29 cellular contexts compared by ENCODE assay signal in genomic region chr2:33011406-33011805, GRCh38.
"Had no signal": no experiment of that assay in that cellular context is flagged by ENCODE, and none has a peak within 500 bp of the region (broad histone marks: within the 10 kb centered on the region; RNA-seq: fewer than 3 reads in every experiment).

No MANE protein-coding gene starts in this region.

- ATAC-seq: activated T-helper 17 cell treated with anti-CD3 and anti-CD28 coated beads, Interleukin-2, amount 50 U/mL, for 72 hours; K562 had no signal

- H3K27ac ChIP-seq: VCaP had no signal

- H3K9me3 Mint-ChIP-seq: activated B cell treated with CpG ODN at 0.5 μM for 24 hours; activated CD4-positive, alpha-beta memory T cell treated with anti-CD3 and anti-CD28 coated beads for 36 hours; activated naive CD8-positive, alpha-beta T cell treated with anti-CD3 and anti-CD28 coated beads for 36 hours; activated T-helper 17 cell treated with anti-CD3 and anti-CD28 coated beads, Interleukin-2, amount 50 U/mL, for 72 hours; T-helper 1 cell treated with Interleukin-12 subunit alpha and Interleukin-12 subunit beta and Interleukin-4 antibody, amounts not matched to agents 30 μg/mL and 1 μg/mL, for 36 hours; T-helper 2 cell treated with Interferon-gamma antibody and Interleukin-4, amounts not matched to agents 5 μg/mL and 100 μg/mL, for 36 hours had no signal

- H2AFZ ChIP-seq: PC-9 had no signal

- H3K27ac Mint-ChIP-seq: activated B cell treated with CpG ODN at 0.5 μM for 24 hours; activated CD4-positive, alpha-beta memory T cell treated with anti-CD3 and anti-CD28 coated beads for 36 hours; activated naive CD8-positive, alpha-beta T cell treated with anti-CD3 and anti-CD28 coated beads for 36 hours; activated T-helper 17 cell treated with anti-CD3 and anti-CD28 coated beads, Interleukin-2, amount 50 U/mL, for 72 hours; T-helper 1 cell treated with Interleukin-12 subunit alpha and Interleukin-12 subunit beta and Interleukin-4 antibody, amounts not matched to agents 30 μg/mL and 1 μg/mL, for 36 hours; T-helper 2 cell treated with Interferon-gamma antibody and Interleukin-4, amounts not matched to agents 5 μg/mL and 100 μg/mL, for 36 hours had no signal

- H3K4me2 ChIP-seq: PC-9 had no signal

- H3K27me3 Mint-ChIP-seq: activated B cell treated with CpG ODN at 0.5 μM for 24 hours had no signal

- H3K4me3 Mint-ChIP-seq: activated B cell treated with CpG ODN at 0.5 μM for 24 hours; activated CD4-positive, alpha-beta memory T cell treated with anti-CD3 and anti-CD28 coated beads for 36 hours; activated naive CD8-positive, alpha-beta T cell treated with anti-CD3 and anti-CD28 coated beads for 36 hours; activated T-helper 17 cell treated with anti-CD3 and anti-CD28 coated beads, Interleukin-2, amount 50 U/mL, for 72 hours; T-helper 1 cell treated with Interleukin-12 subunit alpha and Interleukin-12 subunit beta and Interleukin-4 antibody, amounts not matched to agents 30 μg/mL and 1 μg/mL, for 36 hours; T-helper 2 cell treated with Interferon-gamma antibody and Interleukin-4, amounts not matched to agents 5 μg/mL and 100 μg/mL, for 36 hours had no signal

- DNase-seq: activated B cell treated with CpG ODN at 0.5 μM for 24 hours; activated CD4-positive, alpha-beta memory T cell treated with anti-CD3 and anti-CD28 coated beads for 36 hours; activated CD4-positive, alpha-beta T cell treated with anti-CD3 and anti-CD28 coated beads for 4 hours; activated CD4-positive, alpha-beta T cell treated with anti-CD3 and anti-CD28 coated beads, Interleukin-2, amount 50 U/mL, for 1 hour; activated CD4-positive, CD25-positive, alpha-beta regulatory T cell treated with anti-CD3 and anti-CD28 coated beads, Interleukin-2, amount 50 U/mL, for 72 hours; activated CD8-positive, alpha-beta memory T cell treated with anti-CD3 and anti-CD28 coated beads, Interleukin-2, amount 50 U/mL, for 48 hours; activated effector memory CD4-positive, alpha-beta T cell treated with anti-CD3 and anti-CD28 coated beads, Interleukin-2, amount 50 U/mL, for 16 hours; activated naive CD4-positive, alpha-beta T cell; activated naive CD4-positive, alpha-beta T cell treated with anti-CD3 and anti-CD28 coated beads, Interleukin-2, amount 50 U/mL, for 16 hours; activated naive CD8-positive, alpha-beta T cell treated with anti-CD3 and anti-CD28 coated beads for 36 hours; activated T-cell treated with anti-CD3 and anti-CD28 coated beads, Interleukin-2, amount 50 U/mL, for 48 hours; amniotic stem cell; aorta; NCI-H1092 treated with DMSO at 0.1 percent for 48 hours; NCI-H1417; NCI-H146; NCI-H187; NCI-H2029 treated with DMSO at 0.1 percent for 48 hours; NCI-H2107; NCI-H2171; NCI-H510A treated with DMSO at 0.1 percent for 48 hours; NK-92 treated with Interleukin-12 subunit alpha and Interleukin-12 subunit beta, amount 100 ng/mL, for 24 hours; PC-9; SIG-M5 had no signal

- H3K4me3 ChIP-seq: K562, PC-9 had no signal

- H3K36me3 Mint-ChIP-seq: activated CD4-positive, alpha-beta memory T cell treated with anti-CD3 and anti-CD28 coated beads for 36 hours; activated naive CD8-positive, alpha-beta T cell treated with anti-CD3 and anti-CD28 coated beads for 36 hours had no signal

- H3K4me1 Mint-ChIP-seq: activated B cell treated with CpG ODN at 0.5 μM for 24 hours; activated naive CD8-positive, alpha-beta T cell treated with anti-CD3 and anti-CD28 coated beads for 36 hours; activated T-helper 17 cell treated with anti-CD3 and anti-CD28 coated beads, Interleukin-2, amount 50 U/mL, for 72 hours had no signal
